ENCODE assay signal across 8 cellular contexts in the genomic region with DNA sequence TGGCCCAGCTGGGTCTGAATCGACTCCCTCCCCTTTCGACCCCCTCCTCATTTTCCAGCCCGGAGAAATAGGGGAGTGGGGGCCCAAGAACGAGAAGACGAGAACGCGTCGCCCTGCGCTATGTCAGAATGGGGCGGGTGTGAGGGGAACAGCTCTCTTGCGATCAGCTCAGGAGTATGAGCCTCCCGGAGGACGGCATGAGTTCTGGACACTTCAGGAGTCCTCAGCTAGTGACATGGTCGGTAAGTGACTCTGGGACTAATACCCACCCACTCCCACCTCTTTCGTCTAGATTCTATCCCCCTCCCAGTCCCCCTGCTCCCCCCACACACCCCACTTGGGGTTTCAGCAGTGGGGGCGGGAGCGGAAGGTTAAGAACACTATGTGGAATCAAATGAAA. TPM values are rescaled to one million over a fixed set of nuclear protein-coding genes. Genes with fewer than 3 reads are reported as not detected.
A peak's percentile ranks its signal among the peaks of the same experiment; 100 is the strongest.
DNase-seq lines count a peak whose midpoint lies in the region; ATAC-seq, FAIRE-seq and TF ChIP-seq lines count a peak whose summit lies in the region.

No MANE protein-coding gene starts in this region.

- peaks cover 1% of the 10 kb centered on the region for H3K27me3 Mint-ChIP-seq in activated naive CD4-positive, alpha-beta T cell treated with anti-CD3 and anti-CD28 coated beads, Interleukin-2, amount 50 U/mL, for 24 hours
- H3K27me3 Mint-ChIP-seq in dendritic cell treated with granulocyte-macrophage colony-stimulating factor and Interleukin-4, amounts not matched to agents 40 ng/mL and 50 ng/mL, for 4 days, result peaks cover 26% of the 10 kb centered on the region

- no peaks in the 10 kb centered on the region for H3K36me3 ChIP-seq in mesodermal cell (ENCODE audit: control insufficient read depth, insufficient read depth, low read length)
- H3K36me3 ChIP-seq in uterus, result no peaks in the 10 kb centered on the region

- 0% methylated on average over 1 of the region's 17 CpGs for WGBS in mesodermal cell (ENCODE audit: insufficient coverage in 2 of 2), 2 experiments

- DNase-seq in activated naive CD4-positive, alpha-beta T cell treated with Interleukin-2 at 50 U/mL for 16 hours, result no peak
- DNase-seq in uterus, result peak; percentile 16 to 17
- DNase-seq in HTR-8/SVneo (ENCODE audit: insufficient read length, low spot score), result no peak
- DNase-seq in UCSD-AML1 (lab: John Stamatoyannopoulos, UW; ENCODE audit: unreplicated experiment), result no peak

- no peak for ATAC-seq in GM18858 (IDR thresholded peaks at IDR 0.05; ENCODE audit: unreplicated experiment)

- no peak overlapping the region for H3K27ac Mint-ChIP-seq in activated naive CD4-positive, alpha-beta T cell treated with anti-CD3 and anti-CD28 coated beads, Interleukin-2, amount 50 U/mL, for 24 hours
- peak overlapping the region; percentile 77 for H3K27ac Mint-ChIP-seq in dendritic cell treated with granulocyte-macrophage colony-stimulating factor and Interleukin-4, amounts not matched to agents 40 ng/mL and 50 ng/mL, for 4 days

- no peaks in the 10 kb centered on the region for H3K4me1 ChIP-seq in mesodermal cell (ENCODE audit: control insufficient read depth, insufficient read depth, low read length, poor library complexity, severe bottlenecking)
- H3K4me1 ChIP-seq in uterus, result no peaks in the 10 kb centered on the region

- intact Hi-C loops in dendritic cell treated with granulocyte-macrophage colony-stimulating factor and Interleukin-4, amounts not matched to agents 40 ng/mL and 50 ng/mL, for 4 days (cut with micrococcal nuclease), result loop anchor here (5.0 kb wide), 1 partner anchor 494 kb away; the partner anchor contains the start of gene NBDY
- intact Hi-C loops in uterus (cut with DNase I; ENCODE audit: low total_unique reads), result no loop called here

- no peak overlapping the region for H3K27ac ChIP-seq in mesodermal cell (ENCODE audit: low read depth, low read length, severe bottlenecking)
- peak overlapping the region; percentile 85 to 91 for H3K27ac ChIP-seq in uterus

- H3K4me3 Mint-ChIP-seq in activated naive CD4-positive, alpha-beta T cell treated with anti-CD3 and anti-CD28 coated beads, Interleukin-2, amount 50 U/mL, for 24 hours, result peak overlapping the region; percentile 80
- peak overlapping the region; percentile 80 for H3K4me3 Mint-ChIP-seq in dendritic cell treated with granulocyte-macrophage colony-stimulating factor and Interleukin-4, amounts not matched to agents 40 ng/mL and 50 ng/mL, for 4 days

- peak overlapping the region; percentile 38 for H3K4me3 ChIP-seq in mesodermal cell (ENCODE audit: extremely low read depth, insufficient read depth, low read length, poor library complexity, severe bottlenecking)
- peak overlapping the region; percentile 44 to 45 for H3K4me3 ChIP-seq in uterus

- H3K4me1 Mint-ChIP-seq in activated naive CD4-positive, alpha-beta T cell treated with anti-CD3 and anti-CD28 coated beads, Interleukin-2, amount 50 U/mL, for 24 hours, result peaks cover 11% of the 10 kb centered on the region
- H3K4me1 Mint-ChIP-seq in dendritic cell treated with granulocyte-macrophage colony-stimulating factor and Interleukin-4, amounts not matched to agents 40 ng/mL and 50 ng/mL, for 4 days (ENCODE audit: low read depth), result peaks cover 32% of the 10 kb centered on the region

- H3K9me3 Mint-ChIP-seq in activated naive CD4-positive, alpha-beta T cell treated with anti-CD3 and anti-CD28 coated beads, Interleukin-2, amount 50 U/mL, for 24 hours, result no peaks in the 10 kb centered on the region
- H3K9me3 Mint-ChIP-seq in dendritic cell treated with granulocyte-macrophage colony-stimulating factor and Interleukin-4, amounts not matched to agents 40 ng/mL and 50 ng/mL, for 4 days, result no peaks in the 10 kb centered on the region

- TF ChIP-seq CTCF in uterus (IDR thresholded peaks at IDR 0.05), result no peak

- FAIRE-seq in HTR-8/SVneo (lab: Jason Lieb, UNC), result no peak

- H3K9me3 ChIP-seq in mesodermal cell (ENCODE audit: control insufficient read depth, low read length), result no peaks in the 10 kb centered on the region
- H3K9me3 ChIP-seq in uterus, result no peaks in the 10 kb centered on the region

- no peaks in the 10 kb centered on the region for H3K27me3 ChIP-seq in uterus

- TF ChIP-seq POLR2A in uterus (IDR thresholded peaks at IDR 0.05), result no peak

- no peaks in the 10 kb centered on the region for H3K36me3 Mint-ChIP-seq in activated naive CD4-positive, alpha-beta T cell treated with anti-CD3 and anti-CD28 coated beads, Interleukin-2, amount 50 U/mL, for 24 hours
- H3K36me3 Mint-ChIP-seq in dendritic cell treated with granulocyte-macrophage colony-stimulating factor and Interleukin-4, amounts not matched to agents 40 ng/mL and 50 ng/mL, for 4 days (ENCODE audit: low read depth), result no peaks in the 10 kb centered on the region

RNA-seq across cellular contexts. Expression of gene KLF8, which starts 0.9 kb away (rescaled TPM):
- polyA plus RNA-seq in mesodermal cell (2013, experiment 1 of 2), result 4.9 TPM
- 4.9 TPM for polyA plus RNA-seq in mesodermal cell (2013, experiment 2 of 2)
- total RNA-seq in uterus, result 10 to 100 TPM; 11.5 to 44.7 (median 27.6) TPM

Comparison
In these comparisons a context has a peak if more than half of its experiments do, and no peak if none do; other contexts are left out.
1. DNase-seq: peak in uterus (2 of 2); none in activated naive CD4-positive, alpha-beta T cell treated with Interleukin-2 at 50 U/mL for 16 hours (single experiment), HTR-8/SVneo (single experiment) and UCSD-AML1 (single experiment).